Comparison of ENCODE assay signal across 26 cellular contexts in the genomic region with DNA sequence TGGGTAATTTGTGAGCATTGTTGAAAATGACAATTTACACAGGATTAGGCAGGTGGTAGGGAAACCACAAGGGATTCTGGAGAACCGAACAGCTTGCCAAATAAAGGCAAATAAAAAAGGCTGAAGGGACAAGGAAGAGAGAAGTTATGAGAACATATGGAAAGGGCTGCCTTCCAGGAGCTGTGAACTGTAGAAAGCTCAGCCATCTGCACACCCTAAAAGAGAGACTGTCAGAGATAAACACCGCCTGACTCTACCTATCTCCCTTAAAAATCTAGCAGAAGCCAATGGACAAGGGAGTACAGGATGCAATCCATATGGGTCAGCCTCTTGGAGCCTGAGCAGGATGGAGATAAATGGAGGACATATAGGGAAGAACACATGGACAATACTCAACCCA.
"Had no signal": no experiment of that assay in that cellular context is flagged by ENCODE, and none has a peak within 500 bp of the region (broad histone marks: within the 10 kb centered on the region; RNA-seq: fewer than 3 reads in every experiment).

No MANE protein-coding gene starts in this region.

- DNase-seq: activated CD4-positive, alpha-beta memory T cell treated with anti-CD3 and anti-CD28 coated beads for 36 hours; activated CD4-positive, alpha-beta T cell treated with anti-CD3 and anti-CD28 coated beads for 48 hours; activated CD8-positive, alpha-beta memory T cell treated with anti-CD3 and anti-CD28 coated beads, Interleukin-2, amount 50 U/mL, for 4 hours; activated gamma-delta T cell; activated naive CD4-positive, alpha-beta T cell treated with anti-CD3 and anti-CD28 coated beads, Interleukin-2, amount 10 ng/mL, durations not matched to agents 7 days and 5 days; activated naive CD8-positive, alpha-beta T cell treated with anti-CD3 and anti-CD28 coated beads, Interleukin-2, amount 10 ng/mL, durations not matched to agents 7 days and 5 days; activated T-cell treated with anti-CD3 and anti-CD28 coated beads, Interleukin-2, amount 50 U/mL, for 1 hour; brain microvascular endothelial cell; endodermal cell; foreskin fibroblast; head of caudate nucleus; hippocampal formation; kidney; left colon; midbrain; naive thymus-derived CD4-positive, alpha-beta T cell; ovary; retina; sigmoid colon; small intestine; stimulated activated CD4-positive, alpha-beta T cell treated with anti-CD3 and anti-CD28 coated beads, Interleukin-4, amount 100 ng/mL, for 24 hours; T1000; WERI-Rb-1 had no signal

- ATAC-seq: activated CD4-positive, CD25-positive, alpha-beta regulatory T cell treated with anti-CD3 and anti-CD28 coated beads, Interleukin-2, amount 50 U/mL, for 24 hours; esophagus mucosa; left colon; naive thymus-derived CD4-positive, alpha-beta T cell; stimulated activated effector memory CD8-positive, alpha-beta T cell treated with anti-CD3 and anti-CD28 coated beads, Interleukin-12 subunit alpha, Interleukin-12 subunit beta, amount 100 ng/mL, for 72 hours had no signal
